8 cellular contexts compared by ENCODE assay signal in the genomic region with DNA sequence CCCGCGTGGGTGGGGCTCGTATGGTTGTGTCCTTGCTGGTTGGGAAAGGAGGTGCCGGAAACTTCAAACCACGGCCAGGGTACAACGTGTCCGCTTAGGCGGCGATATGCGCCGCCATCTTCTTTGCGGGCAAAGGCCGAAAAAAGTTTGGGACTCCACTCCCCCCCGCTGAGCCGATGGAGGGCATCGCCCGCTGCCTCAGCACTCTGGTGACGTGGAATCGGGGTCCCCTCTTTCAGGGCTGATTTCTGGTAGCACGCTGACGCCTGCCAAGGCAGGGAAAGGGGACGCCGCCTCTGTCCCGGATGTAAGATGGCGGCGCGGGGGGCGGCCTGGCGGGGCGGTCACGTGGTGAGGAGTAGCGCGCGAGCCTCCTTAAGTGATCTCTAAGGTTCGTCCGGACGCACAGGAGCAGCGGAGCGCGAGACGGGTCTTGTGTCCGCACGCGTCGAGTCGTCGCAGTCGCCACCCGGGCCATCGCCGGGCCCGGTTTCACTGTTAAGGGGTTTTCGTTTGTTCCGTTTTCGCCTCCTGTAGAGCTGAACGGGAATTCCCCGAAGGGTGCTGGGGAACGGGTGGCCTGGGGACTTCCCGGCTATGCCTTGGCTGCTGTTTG.
DNase-seq lines count a peak whose midpoint lies in the region; ATAC-seq and TF ChIP-seq lines count a peak whose summit lies in the region.

No MANE protein-coding gene starts in this region.

- H3K4me1 Mint-ChIP-seq in dendritic cell treated with granulocyte-macrophage colony-stimulating factor and Interleukin-4, amounts not matched to agents 40 ng/mL and 50 ng/mL, for 4 days (ENCODE audit: low read depth): peaks cover 30% of the 10 kb centered on the region

- peaks cover 30% of the 10 kb centered on the region for H3K36me3 Mint-ChIP-seq in dendritic cell treated with granulocyte-macrophage colony-stimulating factor and Interleukin-4, amounts not matched to agents 40 ng/mL and 50 ng/mL, for 4 days (ENCODE audit: low read depth)

- no peak for TF ChIP-seq RAD21 in liver (IDR thresholded peaks at IDR 0.05)

- no peaks in the 10 kb centered on the region for H3K9me3 Mint-ChIP-seq in dendritic cell treated with granulocyte-macrophage colony-stimulating factor and Interleukin-4, amounts not matched to agents 40 ng/mL and 50 ng/mL, for 4 days

- peak; percentile 85 for DNase-seq in NCI-H526 treated with DMSO at 0.1 percent for 48 hours (lab: John Stamatoyannopoulos, UW)
- peak; percentile 81 for DNase-seq in activated CD4-positive, alpha-beta T cell treated with anti-CD3 and anti-CD28 coated beads, Interleukin-2, amount 50 U/mL, for 1 hour
- peak; percentile 82 for DNase-seq in stimulated activated CD4-positive, alpha-beta T cell treated with anti-CD3 and anti-CD28 coated beads, Interleukin-4, amount 100 ng/mL, for 1 hour

- H3K36me3 ChIP-seq in BLaER1 treated with 17β-estradiol and CSF1 and Interleukin-3, amounts not matched to agents 10 nM and 100 nM: peaks cover 0 to 11% (median 0%) of the 10 kb centered on the region in 11 experiments; a peak in 3 of 22 replicates
- H3K36me3 ChIP-seq in liver (ENCODE audit: control insufficient read depth in 4 of 4, insufficient read depth in 3 of 4, low read depth in 1 of 4, low read length in 3 of 4): no peaks in the 10 kb centered on the region

- no peaks in the 10 kb centered on the region for H3K27me3 ChIP-seq in BLaER1 treated with 17β-estradiol and CSF1 and Interleukin-3, amounts not matched to agents 10 nM and 100 nM
- no peaks in the 10 kb centered on the region for H3K27me3 ChIP-seq in liver (ENCODE audit: control insufficient read depth in 4 of 4, insufficient read depth in 4 of 4, low read length in 3 of 4)

- H3K4me3 Mint-ChIP-seq in dendritic cell treated with granulocyte-macrophage colony-stimulating factor and Interleukin-4, amounts not matched to agents 40 ng/mL and 50 ng/mL, for 4 days: peak overlapping the region; percentile 96

- peak overlapping the region; percentile 100 for H3K27ac Mint-ChIP-seq in dendritic cell treated with granulocyte-macrophage colony-stimulating factor and Interleukin-4, amounts not matched to agents 40 ng/mL and 50 ng/mL, for 4 days

- H3K9ac ChIP-seq in BLaER1 treated with 17β-estradiol and CSF1 and Interleukin-3, amounts not matched to agents 10 nM and 100 nM: peak overlapping the region; percentile 96 to 100 (median 99)
- peak overlapping the region; percentile 91 to 93 for H3K9ac ChIP-seq in liver (ENCODE audit: low read depth in 1 of 2, low read length in 2 of 2)

- peak overlapping the region; percentile 65 to 93 (median 82) for H3K4me3 ChIP-seq in BLaER1 treated with 17β-estradiol and CSF1 and Interleukin-3, amounts not matched to agents 10 nM and 100 nM
- peak overlapping the region; percentile 71 to 96 (median 90) for H3K4me3 ChIP-seq in liver (ENCODE audit: low read depth in 1 of 3, low read length in 3 of 3)

- ATAC-seq in GM19351 (IDR thresholded peaks at IDR 0.05; ENCODE audit: unreplicated experiment) (peak; percentile 63), HG03520 (IDR thresholded peaks at IDR 0.05; ENCODE audit: unreplicated experiment) (peak; percentile 64)

- peaks cover 0 to 28% (median 9%) of the 10 kb centered on the region in 11 experiments; a peak in 5 of 22 replicates for H4K20me1 ChIP-seq in BLaER1 treated with 17β-estradiol and CSF1 and Interleukin-3, amounts not matched to agents 10 nM and 100 nM

- no peaks in the 10 kb centered on the region for H3K9me3 ChIP-seq in BLaER1 treated with 17β-estradiol and CSF1 and Interleukin-3, amounts not matched to agents 10 nM and 100 nM (replicated peaks in 1 of 11)
- H3K9me3 ChIP-seq in liver (ENCODE audit: control insufficient read depth in 4 of 4, low read length in 3 of 4): no peaks in the 10 kb centered on the region

- no peaks in the 10 kb centered on the region for H3K27me3 Mint-ChIP-seq in dendritic cell treated with granulocyte-macrophage colony-stimulating factor and Interleukin-4, amounts not matched to agents 40 ng/mL and 50 ng/mL, for 4 days

- peaks cover 14 to 39% (median 24%) of the 10 kb centered on the region in 10 experiments for H3K4me1 ChIP-seq in BLaER1 treated with 17β-estradiol and CSF1 and Interleukin-3, amounts not matched to agents 10 nM and 100 nM
- peaks cover 0 to 12% (median 6%) of the 10 kb centered on the region in 4 donors for H3K4me1 ChIP-seq in liver (ENCODE audit: control insufficient read depth in 4 of 4, insufficient read depth in 4 of 4, low read length in 3 of 4)

- peak overlapping the region; percentile 97 to 100 (median 100) for H3K27ac ChIP-seq in BLaER1 treated with 17β-estradiol and CSF1 and Interleukin-3, amounts not matched to agents 10 nM and 100 nM
- peak overlapping the region; percentile 100 for H3K27ac ChIP-seq in liver (ENCODE audit: low read depth in 1 of 2, low read length in 2 of 2)

- WGBS in liver: under 1% methylated on average over 59 of the region's 59 CpGs

- TF ChIP-seq CTCF in liver (IDR thresholded peaks at IDR 0.05; ENCODE audit: low read depth, low read length, missing input control): no peak

- H3K4me2 ChIP-seq in BLaER1 treated with 17β-estradiol and CSF1 and Interleukin-3, amounts not matched to agents 10 nM and 100 nM: peak overlapping the region; percentile 71 to 94 (median 81)

- intact Hi-C loops in dendritic cell treated with granulocyte-macrophage colony-stimulating factor and Interleukin-4, amounts not matched to agents 40 ng/mL and 50 ng/mL, for 4 days (cut with micrococcal nuclease): loop anchor here (5.0 to 10.0 kb wide), 4 partner anchors 122 to 330 kb away; partner anchors contain the start of gene MON2

TF ChIP-seq in liver, 16 proteins besides CTCF, POLR2A, EP300 and RAD21:
- TF ChIP-seq RXRA (IDR thresholded peaks at IDR 0.05) (peak in 1 of 2 donors; percentile 3), FOXA2 (IDR thresholded peaks at IDR 0.05) (no peak), HNF4G (IDR thresholded peaks at IDR 0.05) (no peak), REST (IDR thresholded peaks at IDR 0.05) (no peak), FOXA1 (IDR thresholded peaks at IDR 0.05) (no peak), NR2F2 (IDR thresholded peaks at IDR 0.05) (no peak), JUND (IDR thresholded peaks at IDR 0.05) (no peak), MAX (IDR thresholded peaks at IDR 0.05) (peak; percentile 75), HNF4A (conservative IDR thresholded peaks at IDR 0.05) (peak in 1 of 2 donors; percentile 49), TAF1 (conservative IDR thresholded peaks at IDR 0.05) (peak; percentile 41), YY1 (IDR thresholded peaks at IDR 0.05) (peak; percentile 99), SP1 (IDR thresholded peaks at IDR 0.05) (peak; percentile 58), GABPA (IDR thresholded peaks at IDR 0.05 in 1 of 2, conservative IDR thresholded peaks at IDR 0.05 in 1 of 2) (peak in 1 of 2 donors; percentile 35), EGR1 (IDR thresholded peaks at IDR 0.05; ENCODE audit: low read depth in 2 of 2) (peak; percentile 62 to 82)
- TF ChIP-seq, protein P1, sequence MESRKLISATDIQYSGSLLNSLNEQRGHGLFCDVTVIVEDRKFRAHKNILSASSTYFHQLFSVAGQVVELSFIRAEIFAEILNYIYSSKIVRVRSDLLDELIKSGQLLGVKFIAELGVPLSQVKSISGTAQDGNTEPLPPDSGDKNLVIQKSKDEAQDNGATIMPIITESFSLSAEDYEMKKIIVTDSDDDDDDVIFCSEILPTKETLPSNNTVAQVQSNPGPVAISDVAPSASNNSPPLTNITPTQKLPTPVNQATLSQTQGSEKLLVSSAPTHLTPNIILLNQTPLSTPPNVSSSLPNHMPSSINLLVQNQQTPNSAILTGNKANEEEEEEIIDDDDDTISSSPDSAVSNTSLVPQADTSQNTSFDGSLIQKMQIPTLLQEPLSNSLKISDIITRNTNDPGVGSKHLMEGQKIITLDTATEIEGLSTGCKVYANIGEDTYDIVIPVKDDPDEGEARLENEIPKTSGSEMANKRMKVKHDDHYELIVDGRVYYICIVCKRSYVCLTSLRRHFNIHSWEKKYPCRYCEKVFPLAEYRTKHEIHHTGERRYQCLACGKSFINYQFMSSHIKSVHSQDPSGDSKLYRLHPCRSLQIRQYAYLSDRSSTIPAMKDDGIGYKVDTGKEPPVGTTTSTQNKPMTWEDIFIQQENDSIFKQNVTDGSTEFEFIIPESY (IDR thresholded peaks at IDR 0.05): no peak
- TF ChIP-seq, protein P2, sequence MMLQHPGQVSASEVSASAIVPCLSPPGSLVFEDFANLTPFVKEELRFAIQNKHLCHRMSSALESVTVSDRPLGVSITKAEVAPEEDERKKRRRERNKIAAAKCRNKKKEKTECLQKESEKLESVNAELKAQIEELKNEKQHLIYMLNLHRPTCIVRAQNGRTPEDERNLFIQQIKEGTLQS (IDR thresholded peaks at IDR 0.05): no peak

Comparison
In these comparisons a context has a peak if more than half of its experiments do, and no peak if none do; other contexts are left out.
1. Peak in every context shown above with its lines: DNase-seq, ATAC-seq, H3K4me3 ChIP-seq and H3K27ac ChIP-seq.